ENCODE assay signal across 8 cellular contexts in genomic region chr3:51538459-51539290, GRCh38. TPM values are rescaled to one million over a fixed set of nuclear protein-coding genes. Genes with fewer than 3 reads are reported as not detected.
DNase-seq lines count a peak whose midpoint lies in the region; ATAC-seq, FAIRE-seq and TF ChIP-seq lines count a peak whose summit lies in the region.

RAD54L2 (plus strand) TSS chr3:51538719; CDS start chr3:51590421, 51,702 bp downstream.

- ATAC-seq in GM21367 (IDR thresholded peaks at IDR 0.05; ENCODE audit: unreplicated experiment), result peak; percentile 77
- ATAC-seq in activated T-helper 17 cell treated with anti-CD3 and anti-CD28 coated beads, Interleukin-2, amount 50 U/mL, for 72 hours (replicated peaks), result peak; percentile 69
- ATAC-seq in natural killer cell, result peak; percentile 91 to 96 (median 96)

- intact Hi-C loops in natural killer cell (cut with micrococcal nuclease), result no loop called here

- no peaks in the 10 kb centered on the region for H3K27me3 Mint-ChIP-seq in activated T-helper 17 cell treated with anti-CD3 and anti-CD28 coated beads, Interleukin-2, amount 50 U/mL, for 72 hours
- H3K27me3 Mint-ChIP-seq in natural killer cell (ENCODE audit: low read depth in 2 of 2), result no peaks in the 10 kb centered on the region

- peak within 1 kb of the TSS; percentile 88 for H3K27ac ChIP-seq in HUES64 (ENCODE audit: low read depth, low read length)

- H3K9me3 ChIP-seq in HUES64 (ENCODE audit: insufficient read depth, low read depth, low read length), result no peaks in the 10 kb centered on the region

- H3K4me3 Mint-ChIP-seq in activated T-helper 17 cell treated with anti-CD3 and anti-CD28 coated beads, Interleukin-2, amount 50 U/mL, for 72 hours, result peak within 1 kb of the TSS; percentile 80
- H3K4me3 Mint-ChIP-seq in natural killer cell, result peak within 1 kb of the TSS; percentile 91

- FAIRE-seq in RCC 7860 (lab: Jason Lieb, UNC), result no peak

- peak within 1 kb of the TSS; percentile 96 for H3K9ac ChIP-seq in HUES64 (ENCODE audit: low read depth, low read length)

- H3K4me1 Mint-ChIP-seq in activated T-helper 17 cell treated with anti-CD3 and anti-CD28 coated beads, Interleukin-2, amount 50 U/mL, for 72 hours, result peaks cover 21% of the 10 kb centered on the region
- H3K4me1 Mint-ChIP-seq in natural killer cell, result peaks cover 35 to 40% of the 10 kb centered on the region in 2 donors

- WGBS in HUES64, result under 1% methylated on average over 91 of the region's 91 CpGs

- peaks cover 10% of the 10 kb centered on the region; the same call in 1 of the 2 replicates for H3K4me1 ChIP-seq in HUES64 (ENCODE audit: insufficient read depth, low read length)

- H3K27me3 ChIP-seq in HUES64 (ENCODE audit: insufficient read depth, low read length), result no peaks in the 10 kb centered on the region

- TF ChIP-seq CTCF in fibroblast of mammary gland (conservative IDR thresholded peaks at IDR 0.05; ENCODE audit: control insufficient read depth, insufficient read depth, low read depth, low read length), result no peak
- TF ChIP-seq CTCF in natural killer cell (IDR thresholded peaks at IDR 0.05), result no peak

- H3K36me3 Mint-ChIP-seq in activated T-helper 17 cell treated with anti-CD3 and anti-CD28 coated beads, Interleukin-2, amount 50 U/mL, for 72 hours (ENCODE audit: low read depth), result peaks cover 20% of the 10 kb centered on the region
- H3K36me3 Mint-ChIP-seq in natural killer cell, result no peaks in the 10 kb centered on the region

- peak; percentile 31 for DNase-seq in DMS153 (lab: John Stamatoyannopoulos, UW)
- peak; percentile 39 for DNase-seq in RCC 7860 (ENCODE audit: low spot score)
- peak; percentile 77 for DNase-seq in fibroblast of mammary gland (ENCODE audit: low read depth)
- peak; percentile 75 for DNase-seq in natural killer cell
- DNase-seq in stimulated activated naive CD4-positive, alpha-beta T cell (lab: John Stamatoyannopoulos, UW), result peak; percentile 26 to 74 (median 61)

- peak within 1 kb of the TSS; percentile 89 for H3K27ac Mint-ChIP-seq in activated T-helper 17 cell treated with anti-CD3 and anti-CD28 coated beads, Interleukin-2, amount 50 U/mL, for 72 hours
- peak within 1 kb of the TSS; percentile 86 to 92 for H3K27ac Mint-ChIP-seq in natural killer cell

- H3K4me3 ChIP-seq in HUES64 (ENCODE audit: low read length), result peak within 1 kb of the TSS; percentile 98
- H3K4me3 ChIP-seq in fibroblast of mammary gland (ENCODE audit: control insufficient read depth, low read depth, low read length), result peak within 1 kb of the TSS; percentile 87

- peaks cover 15% of the 10 kb centered on the region; the same call in 1 of the 2 replicates for H3K36me3 ChIP-seq in HUES64 (ENCODE audit: insufficient read depth, low read length)

- no peaks in the 10 kb centered on the region for H3K9me3 Mint-ChIP-seq in activated T-helper 17 cell treated with anti-CD3 and anti-CD28 coated beads, Interleukin-2, amount 50 U/mL, for 72 hours
- no peaks in the 10 kb centered on the region for H3K9me3 Mint-ChIP-seq in natural killer cell

RNA-seq across cellular contexts. Expression of gene RAD54L2, which starts in this region (rescaled TPM):
- 11.6 TPM for polyA plus RNA-seq in HUES64 (2013, experiment 1 of 2)
- polyA plus RNA-seq in HUES64 (2013, experiment 2 of 2), result 12.4 TPM
- total RNA-seq in activated T-helper 17 cell treated with anti-CD3 and anti-CD28 coated beads, Interleukin-2, amount 50 U/mL, for 72 hours, result 10 to 100 TPM; 15.3 to 26.8 TPM
- total RNA-seq in natural killer cell, result 10 to 100 TPM; 49.7 to 59.1 (median 57.9) TPM

Comparison
In these comparisons a context has a peak if more than half of its experiments do, and no peak if none do; other contexts are left out.
1. Peak in every context shown above with its lines: DNase-seq, ATAC-seq, H3K4me3 ChIP-seq and H3K27ac ChIP-seq.